ENCODE assay signal across 8 cellular contexts in the genomic region with DNA sequence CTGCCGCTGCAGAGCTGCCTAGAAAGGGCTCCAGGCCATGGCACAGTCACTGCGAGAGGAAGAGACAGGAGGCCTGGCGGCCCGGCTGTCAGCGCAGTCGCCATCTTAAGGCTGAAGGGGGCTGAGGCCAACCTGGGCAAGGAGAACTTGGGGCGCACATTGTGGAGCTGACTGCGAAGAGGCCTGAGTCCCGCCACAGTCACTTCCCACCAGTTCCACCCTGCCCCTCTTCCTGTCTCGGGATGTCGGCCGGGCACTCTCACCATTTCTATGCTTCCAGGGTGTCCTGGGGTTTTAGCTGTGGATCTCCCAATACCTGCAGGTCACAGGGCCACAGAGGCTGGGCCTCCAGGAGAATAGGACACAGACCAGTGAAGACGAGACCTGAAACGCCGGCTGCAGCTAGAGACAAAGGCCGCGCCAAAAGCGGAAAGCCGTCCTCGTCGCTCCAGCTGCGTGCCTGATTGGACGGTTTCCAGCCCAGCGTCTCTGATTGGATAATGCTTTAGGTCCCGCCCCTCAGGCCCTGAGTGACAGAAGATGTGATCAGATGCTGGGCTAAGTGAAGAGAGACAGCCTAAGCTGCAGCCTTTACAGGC.
DNase-seq lines count a peak whose midpoint lies in the region; ATAC-seq, FAIRE-seq and TF ChIP-seq lines count a peak whose summit lies in the region.

No MANE protein-coding gene starts in this region.

- peak overlapping the region; percentile 84 for H3K4me3 ChIP-seq in AG10803 (ENCODE audit: low read length)
- peak overlapping the region; percentile 83 for H3K4me3 ChIP-seq in WI38 (ENCODE audit: low read depth, low read length)
- peak overlapping the region; percentile 59 for H3K4me3 ChIP-seq in bronchial epithelial cell (ENCODE audit: low read depth, low read length)
- H3K4me3 ChIP-seq in skin epidermis, result peak overlapping the region; percentile 51 to 64 (median 54)

- DNase-seq in AG10803 (ENCODE audit: low read depth), result peak; percentile 79
- DNase-seq in LHCN-M2 (ENCODE audit: low read depth), result peak; percentile 87
- DNase-seq in bronchial epithelial cell (ENCODE audit: low read depth), result peak; percentile 71
- DNase-seq in iPS-NIHi7 (ENCODE audit: extremely low spot score), result peak; percentile 65

- no peak for TF ChIP-seq CTCF in AG10803 (conservative IDR thresholded peaks at IDR 0.05; ENCODE audit: low read length)
- TF ChIP-seq CTCF in WI38 (IDR thresholded peaks at IDR 0.05; ENCODE audit: low read depth, low read length), result no peak
- TF ChIP-seq CTCF in bronchial epithelial cell (IDR thresholded peaks at IDR 0.05; ENCODE audit: insufficient read depth, low read length, severe bottlenecking), result no peak

- FAIRE-seq in bronchial epithelial cell (lab: Jason Lieb, UNC), result no peak

- peak overlapping the region in 7 of 21 experiments; percentile 18 to 45 (median 25) for H3K27ac ChIP-seq in skin epidermis

- no peaks in the 10 kb centered on the region for H3K36me3 ChIP-seq in bronchial epithelial cell (ENCODE audit: control insufficient read depth, insufficient read depth, low read length)

- peak; percentile 91 for ATAC-seq in GM19395 (IDR thresholded peaks at IDR 0.05; ENCODE audit: unreplicated experiment)
- no peak for ATAC-seq in GM18861 (IDR thresholded peaks at IDR 0.05; ENCODE audit: unreplicated experiment)

- no peaks in the 10 kb centered on the region for H3K27me3 ChIP-seq in bronchial epithelial cell (ENCODE audit: control insufficient read depth, insufficient read depth, low read length)
